17 cellular contexts compared by ENCODE assay signal in the genomic region with DNA sequence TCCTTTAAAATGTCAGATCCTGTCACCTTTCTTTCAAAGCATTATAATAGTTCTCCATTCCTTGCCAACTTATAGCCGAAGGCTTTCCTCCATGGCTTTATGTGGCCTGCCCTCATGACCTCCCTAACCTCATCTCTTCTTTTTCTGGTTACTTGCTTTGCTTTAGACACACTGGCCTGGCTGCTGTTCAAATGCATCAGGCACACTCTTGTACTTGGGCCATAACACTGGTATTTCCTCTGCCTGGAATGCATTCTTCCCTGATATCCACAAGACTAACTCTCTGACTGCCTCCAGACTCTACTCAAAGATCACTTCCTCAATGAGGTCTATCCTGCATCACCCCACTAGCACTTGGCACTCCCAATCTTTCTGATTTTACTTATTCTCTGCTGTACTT.
DNase-seq lines count a peak whose midpoint lies in the region; ATAC-seq, FAIRE-seq and TF ChIP-seq lines count a peak whose summit lies in the region.
"Had no signal": no experiment of that assay in that cellular context is flagged by ENCODE, and none has a peak within 500 bp of the region (broad histone marks: within the 10 kb centered on the region; RNA-seq: fewer than 3 reads in every experiment).

No MANE protein-coding gene starts in this region.

- no TSS peak for BruUV-seq in mammary epithelial cell (replicated peaks; lab: Mats Ljungman, UMichigan)

- H4K20me1 ChIP-seq in mammary epithelial cell (ENCODE audit: insufficient read depth, low read length) (no peaks in the 10 kb centered on the region), keratinocyte (ENCODE audit: control insufficient read depth, extremely low read depth, insufficient read depth, low read length) (no peaks in the 10 kb centered on the region)

- H3K9me3 ChIP-seq in mammary epithelial cell (replicated peaks; ENCODE audit: insufficient read depth, low read length) (no peaks in the 10 kb centered on the region), keratinocyte (ENCODE audit: control insufficient read depth, low read depth, low read length) (no peaks in the 10 kb centered on the region), pancreas (no peaks in the 10 kb centered on the region)
- H3K9me3 ChIP-seq: ovary, testis had no signal

- CTCF ChIA-PET in mammary epithelial cell (lab: Charles Lee; ENCODE audit: low non-redundant PET), result no interaction called here

- in situ Hi-C loops in mammary epithelial cell (cut with MboI; ENCODE audit: low sequenced_read_pairs in 2 of 2), result no loop called here

- H3K4me2 ChIP-seq in mammary epithelial cell (ENCODE audit: insufficient read depth, low read depth, low read length) (peak overlapping the region; percentile 23), keratinocyte (ENCODE audit: control insufficient read depth, extremely low read depth, insufficient read depth, low read depth, low read length) (no peak overlapping the region)

- H3K36me3 ChIP-seq in mammary epithelial cell (ENCODE audit: insufficient read depth, low read length), result no peaks in the 10 kb centered on the region
- H3K36me3 ChIP-seq in keratinocyte (ENCODE audit: control insufficient read depth in 2 of 2, extremely low read depth in 1 of 2, insufficient read depth in 2 of 2, low read length in 2 of 2), result no peaks in the 10 kb centered on the region
- H3K36me3 ChIP-seq in pancreas, result no peaks in the 10 kb centered on the region
- H3K36me3 ChIP-seq: ovary had no signal

- no peak overlapping the region for H2AFZ ChIP-seq in mammary epithelial cell (ENCODE audit: low read depth, low read length)
- no peak overlapping the region for H2AFZ ChIP-seq in keratinocyte (ENCODE audit: control insufficient read depth, low read length)

- intact Hi-C loops in mammary epithelial cell (cut with micrococcal nuclease), result no loop called here
- intact Hi-C loops in pancreas (cut with DNase I), result no loop called here

- no peak for ATAC-seq in pancreas
- ATAC-seq in GM21825 (IDR thresholded peaks at IDR 0.05; ENCODE audit: unreplicated experiment), result no peak
- ATAC-seq: activated naive CD4-positive, alpha-beta T cell treated with anti-CD3 and anti-CD28 coated beads, Interleukin-2, amount 50 U/mL, for 72 hours had no signal

- H3K4me1 ChIP-seq in mammary epithelial cell (ENCODE audit: insufficient read depth, low read length) (peaks cover 29% of the 10 kb centered on the region), keratinocyte (ENCODE audit: control insufficient read depth, extremely low read depth, insufficient read depth, low read length) (no peaks in the 10 kb centered on the region), pancreas (no peaks in the 10 kb centered on the region)
- H3K4me1 ChIP-seq: testis had no signal

- DNase-seq in AG09309 (ENCODE audit: low read depth), result peak; percentile 64
- peak; percentile 11 for DNase-seq in LoVo (ENCODE audit: low spot score)
- peak; percentile 60 for DNase-seq in mammary epithelial cell
- DNase-seq in keratinocyte (ENCODE audit: low read depth, low spot score), result no peak
- no peak for DNase-seq in pancreas
- no peak for DNase-seq in NCI-H748 (lab: John Stamatoyannopoulos, UW; ENCODE audit: unreplicated experiment)
- no peak for DNase-seq in HUDEP-2 (lab: John Stamatoyannopoulos, UW; ENCODE audit: unreplicated experiment in 76 of 76)
- DNase-seq: AML-193, DMS153, midbrain, NCI-H1048, ovary, testis had no signal

- H3K27ac ChIP-seq in mammary epithelial cell (ENCODE audit: insufficient read depth, low read depth, low read length) (peak overlapping the region; percentile 34), keratinocyte (ENCODE audit: control insufficient read depth, insufficient read depth, low read length) (no peak overlapping the region), pancreas (no peak overlapping the region)
- H3K27ac ChIP-seq: ovary, testis had no signal

- 63% methylated on average over 1 of the region's 1 CpG for WGBS in mammary epithelial cell (ENCODE audit: low coverage, missing lambda C conversion rate)
- WGBS in pancreas, 2 donors, result 57 to 94% methylated on average over 1 of the region's 1 CpG

- peak; percentile 20 for FAIRE-seq in keratinocyte (lab: Jason Lieb, UNC)
- no peak for FAIRE-seq in pancreas (lab: Jason Lieb, UNC)
- FAIRE-seq: colon, frontal cortex had no signal

- H3K4me3 ChIP-seq in AG09309 (ENCODE audit: control insufficient read depth, low read depth, low read length) (no peak overlapping the region), mammary epithelial cell (replicated peaks in 1 of 3; ENCODE audit: insufficient read depth in 1 of 3, low read depth in 2 of 3, low read length in 3 of 3) (no peak overlapping the region), keratinocyte (ENCODE audit: control insufficient read depth in 2 of 3, extremely low read depth in 1 of 3, insufficient read depth in 2 of 3, low read depth in 1 of 3, low read length in 3 of 3) (no peak overlapping the region), pancreas (no peak overlapping the region)
- H3K4me3 ChIP-seq: ovary, testis had no signal

- dilution Hi-C loops in mammary epithelial cell (cut with HindIII; ENCODE audit: low sequenced_read_pairs), result no loop called here
- dilution Hi-C loops in keratinocyte (cut with MboI; ENCODE audit: extremely low pct_ligation_motif_present, low sequenced_read_pairs), result no loop called here

- TF ChIP-seq CTCF in AG09309 (IDR thresholded peaks at IDR 0.05; ENCODE audit: control insufficient read depth, insufficient read depth, low read depth, low read length, missing control alignments) (no peak), mammary epithelial cell (conservative IDR thresholded peaks at IDR 0.05 in 1 of 2, IDR thresholded peaks at IDR 0.05 in 1 of 2; ENCODE audit: extremely low read depth in 1 of 2, insufficient read depth in 1 of 2, low read depth in 1 of 2, low read length in 2 of 2) (no peak), keratinocyte (optimal IDR thresholded peaks at IDR 0.05 in 1 of 3, IDR thresholded peaks at IDR 0.05 in 1 of 3, conservative IDR thresholded peaks at IDR 0.05 in 1 of 3; ENCODE audit: extremely low read depth in 1 of 3, insufficient read depth in 2 of 3, low read length in 3 of 3) (no peak), pancreas (IDR thresholded peaks at IDR 0.05) (no peak)

- H3K9me1 ChIP-seq in keratinocyte (ENCODE audit: control insufficient read depth, extremely low read depth, insufficient read depth, low read length), result no peaks in the 10 kb centered on the region

- H3K27me3 ChIP-seq in mammary epithelial cell (ENCODE audit: insufficient read depth, low read length) (no peaks in the 10 kb centered on the region), keratinocyte (ENCODE audit: control insufficient read depth, extremely low read depth, insufficient read depth, low read length) (no peaks in the 10 kb centered on the region), pancreas (no peaks in the 10 kb centered on the region)
- H3K27me3 ChIP-seq: ovary, testis had no signal

- H3K79me2 ChIP-seq in mammary epithelial cell (ENCODE audit: insufficient read depth, low read length) (no peaks in the 10 kb centered on the region), keratinocyte (ENCODE audit: control insufficient read depth, insufficient read depth, low read length) (no peaks in the 10 kb centered on the region)

- H3K9ac ChIP-seq in mammary epithelial cell (ENCODE audit: insufficient read depth, low read length) (no peak overlapping the region), keratinocyte (ENCODE audit: control insufficient read depth, extremely low read depth, insufficient read depth, low read length) (no peak overlapping the region)

Comparison
In these comparisons a context has a peak if more than half of its experiments do, and no peak if none do; other contexts are left out.
1. DNase-seq: peak in AG09309 (single experiment), LoVo (single experiment) and mammary epithelial cell (single experiment); none in keratinocyte (single experiment), pancreas (0 of 6), NCI-H748 (single experiment) and HUDEP-2 (0 of 76).